8 cellular contexts compared by ENCODE assay signal in genomic region chr11:43580735-43581369, GRCh38.
A peak's percentile ranks its signal among the peaks of the same experiment; 100 is the strongest.
DNase-seq lines count a peak whose midpoint lies in the region; ATAC-seq and TF ChIP-seq lines count a peak whose summit lies in the region.

No MANE protein-coding gene starts in this region.

- TF ChIP-seq CTCF in cardiac muscle cell (IDR thresholded peaks at IDR 0.05; ENCODE audit: low read depth, low read length), result no peak

- no peak for ATAC-seq in left ventricle myocardium superior
- ATAC-seq in activated T-helper 17 cell treated with anti-CD3 and anti-CD28 coated beads, Interleukin-2, amount 50 U/mL, for 72 hours (replicated peaks), result no peak

- no peak overlapping the region for H3K9ac ChIP-seq in iPS-20b (ENCODE audit: low read depth, low read length)

- H3K36me3 ChIP-seq in cardiac muscle cell (no peaks in the 10 kb centered on the region), iPS-20b (ENCODE audit: insufficient read depth, low read depth, low read length) (no peaks in the 10 kb centered on the region), urinary bladder (ENCODE audit: insufficient read depth) (no peaks in the 10 kb centered on the region)

- peak overlapping the region; percentile 50 for H3K4me3 ChIP-seq in cardiac muscle cell
- peak overlapping the region; percentile 77 for H3K4me3 ChIP-seq in iPS-20b (ENCODE audit: low read length)
- H3K4me3 ChIP-seq in urinary bladder (ENCODE audit: low read depth, low read length), result peak overlapping the region; percentile 8

- peaks cover 68% of the 10 kb centered on the region for H3K27me3 Mint-ChIP-seq in activated T-helper 17 cell treated with anti-CD3 and anti-CD28 coated beads, Interleukin-2, amount 50 U/mL, for 72 hours

- H3K4me1 Mint-ChIP-seq in activated T-helper 17 cell treated with anti-CD3 and anti-CD28 coated beads, Interleukin-2, amount 50 U/mL, for 72 hours, result peaks cover 24% of the 10 kb centered on the region

- intact Hi-C loops in left ventricle myocardium superior (cut with micrococcal nuclease), result no loop called here

- H3K9me3 ChIP-seq in cardiac muscle cell (ENCODE audit: low read depth), result no peaks in the 10 kb centered on the region
- peaks cover 5% of the 10 kb centered on the region; the same call in 1 of the 2 replicates for H3K9me3 ChIP-seq in iPS-20b (ENCODE audit: insufficient read depth, low read depth, low read length)

- peak overlapping the region; percentile 74 for H3K4me3 Mint-ChIP-seq in activated T-helper 17 cell treated with anti-CD3 and anti-CD28 coated beads, Interleukin-2, amount 50 U/mL, for 72 hours

- H3K27me3 ChIP-seq in cardiac muscle cell (peaks cover 88% of the 10 kb centered on the region), iPS-20b (ENCODE audit: insufficient read depth, low read length) (peaks cover 99% of the 10 kb centered on the region)

- no peak overlapping the region for H3K27ac Mint-ChIP-seq in activated T-helper 17 cell treated with anti-CD3 and anti-CD28 coated beads, Interleukin-2, amount 50 U/mL, for 72 hours

- H3K36me3 Mint-ChIP-seq in activated T-helper 17 cell treated with anti-CD3 and anti-CD28 coated beads, Interleukin-2, amount 50 U/mL, for 72 hours (ENCODE audit: low read depth), result peaks cover 16% of the 10 kb centered on the region

- no peaks in the 10 kb centered on the region for H3K9me3 Mint-ChIP-seq in activated T-helper 17 cell treated with anti-CD3 and anti-CD28 coated beads, Interleukin-2, amount 50 U/mL, for 72 hours

- H3K4me1 ChIP-seq in cardiac muscle cell (ENCODE audit: low read depth), result peaks cover 6% of the 10 kb centered on the region
- H3K4me1 ChIP-seq in iPS-20b (ENCODE audit: insufficient read depth, low read length), result peaks cover 4% of the 10 kb centered on the region; the same call in 1 of the 2 replicates
- H3K4me1 ChIP-seq in urinary bladder (ENCODE audit: insufficient read depth), result peaks cover 2% of the 10 kb centered on the region

- peak in 1 of 2 donors; percentile 56 for DNase-seq in cardiac muscle cell (ENCODE audit: low read depth in 1 of 2, low spot score in 1 of 2)
- DNase-seq in left ventricle myocardium superior, result no peak
- DNase-seq in NCI-H2029 treated with DMSO at 0.1 percent for 48 hours (lab: John Stamatoyannopoulos, UW), result no peak
- DNase-seq in NCI-H2171 treated with DMSO at 0.1 percent for 48 hours (lab: John Stamatoyannopoulos, UW), result no peak
- DNase-seq in stimulated activated CD4-positive, alpha-beta T cell treated with anti-CD3 and anti-CD28 coated beads, Interleukin-12 subunit alpha, Interleukin-12 subunit beta, amount 100 ng/mL, for 4 hours, result no peak

- H3K27ac ChIP-seq in cardiac muscle cell (no peak overlapping the region), iPS-20b (ENCODE audit: low read length) (no peak overlapping the region), urinary bladder (ENCODE audit: low read depth) (no peak overlapping the region)

- WGBS in urinary bladder, result under 1% methylated on average over 39 of the region's 39 CpGs

Comparison
In these comparisons a context has a peak if more than half of its experiments do, and no peak if none do; other contexts are left out.
1. H3K4me3 ChIP-seq: peak in every context shown above with its lines; median percentile 77 in iPS-20b; 50 in cardiac muscle cell; 8 in urinary bladder.